In the genomic region with DNA sequence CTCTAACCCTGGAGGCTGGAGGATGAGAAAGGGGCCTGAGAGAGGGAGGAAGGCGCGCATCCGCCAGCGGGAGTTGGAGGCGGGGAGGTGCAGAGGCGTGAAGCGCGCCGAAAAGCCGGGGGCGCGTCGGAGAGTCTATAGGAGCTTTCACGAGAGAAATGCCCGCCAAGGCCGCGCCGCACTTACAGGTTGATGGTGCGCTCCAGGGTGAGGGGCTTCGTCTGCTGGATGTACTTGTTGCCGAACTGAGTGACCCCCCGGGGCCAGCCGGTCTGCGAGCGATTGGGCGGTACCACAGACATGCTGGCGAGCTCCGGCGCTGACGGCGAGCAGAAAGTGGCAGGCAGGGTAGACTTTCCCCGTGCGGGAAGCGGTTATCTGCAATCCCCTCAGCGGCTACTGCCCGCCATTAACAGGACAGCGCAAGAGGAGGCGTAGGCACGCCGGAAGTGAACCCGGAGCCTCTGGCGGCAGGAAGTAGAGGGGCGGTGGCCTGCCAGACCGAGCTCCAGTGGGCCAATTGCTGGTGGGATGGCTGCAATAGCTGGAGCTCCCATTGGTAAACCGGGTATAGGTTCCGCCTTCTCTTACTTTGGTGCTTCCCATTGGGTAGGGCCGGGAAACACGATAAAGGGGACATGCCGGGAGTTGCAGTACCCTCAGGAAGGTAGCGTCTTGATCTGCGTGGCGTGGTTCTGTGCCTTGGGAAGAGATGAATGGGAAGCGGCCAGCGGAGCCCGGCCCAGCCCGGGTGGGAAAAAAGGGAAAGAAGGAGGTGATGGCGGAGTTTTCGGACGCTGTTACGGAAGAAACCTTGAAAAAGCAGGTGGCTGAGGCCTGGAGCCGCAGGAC, we compare ENCODE assay signal across 8 cellular contexts. TPM values are rescaled to one million over a fixed set of nuclear protein-coding genes. Genes with fewer than 3 reads are reported as not detected.
DNase-seq lines count a peak whose midpoint lies in the region; ATAC-seq, FAIRE-seq and TF ChIP-seq lines count a peak whose summit lies in the region.

A gene (minus strand): TSS at position 432 of the 852 bp plus-strand sequence. CDS start 130 bp downstream, at position 302.
A gene (plus strand): TSS at position 654 of the 852 bp plus-strand sequence. CDS start 59 bp downstream, at position 713.

- TF ChIP-seq RAD21 in HepG2 (CRISPR knock-in tag; IDR thresholded peaks at IDR 0.05) = 0 out of 2 replicates have a peak, but pooled peaks have one; percentile 20

- peak within 1 kb of the TSS; percentile 87 for H3K27ac ChIP-seq in HepG2 (ENCODE audit: extremely low read length, insufficient read depth, low read length)

- peak within 1 kb of the TSS; percentile 45 for H2AFZ ChIP-seq in HepG2 (ENCODE audit: low read length)

- peaks cover 8 to 45% of the 10 kb centered on the region in 2 experiments for H3K36me3 ChIP-seq in HepG2 (replicated peaks in 1 of 2; ENCODE audit: control insufficient read depth in 1 of 2, insufficient read depth in 2 of 2, low read length in 2 of 2)

- WGBS in HepG2 (ENCODE audit: low lambda C conversion rate) = 1% methylated on average over 52 of the region's 61 CpGs

- H3K27ac Mint-ChIP-seq in activated CD4-positive, alpha-beta memory T cell treated with anti-CD3 and anti-CD28 coated beads for 36 hours = peak within 1 kb of the TSS; percentile 89

- FAIRE-seq in HepG2 (lab: Jason Lieb, UNC) = peak; percentile 79

- H3K27me3 ChIP-seq in HepG2 (ENCODE audit: control insufficient read depth in 1 of 2, insufficient read depth in 2 of 2, low read length in 2 of 2) = no peaks in the 10 kb centered on the region; a peak in 1 of 5 replicates

- POLR2A ChIA-PET in activated CD4-positive, alpha-beta memory T cell treated with anti-CD3 and anti-CD28 coated beads for 36 hours (lab: Charles Lee) = interaction anchor here (0.7 to 2.3 kb wide), 7 partner anchors 9 to 94 kb away, joined by 3 to 8 read pairs (median 3); no protein-coding TSS in a partner anchor
- POLR2A ChIA-PET in HepG2 (lab: Yijun Ruan, JAX) = interaction anchor here (0.6 to 2.2 kb wide), 26 partner anchors 9 to 389 kb away, joined by 3 to 27 read pairs (median 4); a partner anchor contains a TSS

- H3K4me2 ChIP-seq in HepG2 (ENCODE audit: low read depth, low read length) = peak within 1 kb of the TSS; percentile 83

- intact Hi-C loops in activated CD4-positive, alpha-beta memory T cell treated with anti-CD3 and anti-CD28 coated beads for 36 hours (cut with micrococcal nuclease) = loop anchor here (1.0 to 5.0 kb wide), 5 partner anchors 26 to 1086 kb away; a partner anchor contains a TSS
- intact Hi-C loops in HepG2 (cut with micrococcal nuclease; ENCODE audit: unreplicated experiment) = loop anchor here (2.0 to 5.0 kb wide), 3 partner anchors 26 to 69 kb away; a partner anchor contains a TSS

- peaks cover 69% of the 10 kb centered on the region for H3K79me2 ChIP-seq in HepG2 (ENCODE audit: insufficient read depth, low read length)

- in situ Hi-C loops in HepG2 (cut with HindIII; ENCODE audit: extremely low pct_ligation_motif_present, low pct_unique_long_range_greater_than_20kb) = no loop called here

- no TSS peak for BruUV-seq in HepG2 (replicated peaks; lab: Mats Ljungman, UMichigan)

- no peaks in the 10 kb centered on the region for H3K27me3 Mint-ChIP-seq in activated CD4-positive, alpha-beta memory T cell treated with anti-CD3 and anti-CD28 coated beads for 36 hours

- TF ChIP-seq CTCF in HepG2 (CRISPR knock-in tag; IDR thresholded peaks at IDR 0.05) = no peak; the same call in 1 of the 2 replicates

- H3K4me1 Mint-ChIP-seq in activated CD4-positive, alpha-beta memory T cell treated with anti-CD3 and anti-CD28 coated beads for 36 hours (ENCODE audit: low read depth) = peaks cover 55% of the 10 kb centered on the region

- H3K4me1 ChIP-seq in HepG2 (ENCODE audit: insufficient read depth, low read length) = peaks cover 48% of the 10 kb centered on the region

- H3K9ac ChIP-seq in HepG2 (ENCODE audit: insufficient read depth, low read depth, low read length) = peak within 1 kb of the TSS; percentile 89

- TF ChIP-seq EP300 in HepG2 (IDR thresholded peaks at IDR 0.05; ENCODE audit: low read depth in 2 of 2, low read length in 2 of 2) (no peak), HepG2 (CRISPR knock-in tag; IDR thresholded peaks at IDR 0.05; ENCODE audit: borderline replicate concordance) (no peak; the same call in 1 of the 2 replicates)

- no peaks in the 10 kb centered on the region for H3K9me3 ChIP-seq in HepG2 (ENCODE audit: low read length)

- peak within 1 kb of the TSS; percentile 95 for H3K4me3 Mint-ChIP-seq in activated CD4-positive, alpha-beta memory T cell treated with anti-CD3 and anti-CD28 coated beads for 36 hours

- H3K36me3 Mint-ChIP-seq in activated CD4-positive, alpha-beta memory T cell treated with anti-CD3 and anti-CD28 coated beads for 36 hours = peaks cover 44% of the 10 kb centered on the region

- no peaks in the 10 kb centered on the region for H3K9me3 Mint-ChIP-seq in activated CD4-positive, alpha-beta memory T cell treated with anti-CD3 and anti-CD28 coated beads for 36 hours

- H3K4me3 ChIP-seq in HepG2 (replicated peaks in 1 of 3; ENCODE audit: insufficient read depth in 1 of 3, low read depth in 2 of 3, low read length in 3 of 3) = peak within 1 kb of the TSS; percentile 93 to 97 (median 96)

- peak; percentile 97 for DNase-seq in CD1c-positive myeloid dendritic cell (ENCODE audit: extremely low spot score)
- DNase-seq in NCI-H82 treated with DMSO at 0.1 percent for 48 hours (lab: John Stamatoyannopoulos, UW; ENCODE audit: unreplicated experiment) = peak; percentile 93
- DNase-seq in activated CD4-positive, alpha-beta memory T cell treated with anti-CD3 and anti-CD28 coated beads for 36 hours = peak; percentile 95
- peak; percentile 95 to 99 for DNase-seq in dermis microvascular lymphatic vessel endothelial cell (ENCODE audit: low read depth in 2 of 2)
- peak; percentile 99 for DNase-seq in HepG2 (ENCODE audit: low spot score)
- peak; percentile 86 for DNase-seq in stimulated activated CD4-positive, alpha-beta T cell treated with anti-CD3 and anti-CD28 coated beads, Interleukin-4, amount 100 ng/mL, for 1 hour

- CTCF ChIA-PET in activated CD4-positive, alpha-beta memory T cell treated with anti-CD3 and anti-CD28 coated beads for 36 hours (lab: Charles Lee) = interaction anchor here (0.6 to 1.8 kb wide), 3 partner anchors 23 to 183 kb away, joined by 3 to 5 read pairs (median 4); no protein-coding TSS in a partner anchor
- CTCF ChIA-PET in HepG2 (lab: Yijun Ruan, JAX; ENCODE audit: low intra/inter-chr PET ratio, low total read pairs) = no interaction called here

- ATAC-seq in GM19438 (IDR thresholded peaks at IDR 0.05; ENCODE audit: low read depth, unreplicated experiment) = peak; percentile 96
- ATAC-seq in HG03575 (IDR thresholded peaks at IDR 0.05; ENCODE audit: extremely low read depth, insufficient number of reproducible peaks, low FRiP score, unreplicated experiment) = peak; percentile 84
- peak; percentile 98 for ATAC-seq in HepG2

- peak; percentile 84 to 91 for TF ChIP-seq POLR2A in HepG2 (IDR thresholded peaks at IDR 0.05; ENCODE audit: insufficient read depth in 1 of 2, low read depth in 2 of 2, low read length in 2 of 2)

- peaks cover 30% of the 10 kb centered on the region for H4K20me1 ChIP-seq in HepG2 (ENCODE audit: insufficient read depth, low read length)

RNA-seq across cellular contexts. Expression of the first gene that starts in this region (rescaled TPM):
- total RNA-seq in activated CD4-positive, alpha-beta memory T cell treated with anti-CD3 and anti-CD28 coated beads for 36 hours = 100 to 1,000 TPM; 352 to 361 TPM
- total RNA-seq in dermis microvascular lymphatic vessel endothelial cell = 62.1 and 82.0 TPM in 2 replicates
- 210 and 320 TPM in 2 replicates for total RNA-seq in HepG2 (2016; rRNA removed; fragmentation: Illumina TruSeq; extraction: Trizol)
- 59.7 and 74.4 TPM in 2 replicates for total RNA-seq in HepG2 (2016; cell fraction: cytosol; rRNA removed; fragmentation: Illumina TruSeq; extraction: Trizol; ENCODE audit: low read depth)
- 213 and 328 TPM in 2 replicates for total RNA-seq in HepG2 (2016; cell fraction: insoluble cytoplasmic fraction; rRNA removed; fragmentation: Illumina TruSeq; extraction: Trizol)
- 88.9 and 94.1 TPM in 2 replicates for total RNA-seq in HepG2 (2016; cell fraction: membrane; rRNA removed; fragmentation: Illumina TruSeq; extraction: Trizol)
- total RNA-seq in HepG2 (2016; cell fraction: nucleus; rRNA removed; fragmentation: Illumina TruSeq; extraction: Trizol) = 86.2 and 94.1 TPM in 2 replicates
- polyA plus RNA-seq in HepG2 (2011; rRNA removed) = 162 and 177 TPM in 2 replicates
- polyA plus RNA-seq in HepG2 (2011; cell fraction: cytosol; rRNA removed) = 66.5 and 107 TPM in 2 replicates
- polyA plus RNA-seq in HepG2 (2011; cell fraction: nucleus; rRNA removed) = 51.0 and 61.4 TPM in 2 replicates
- 136 and 140 TPM in 2 replicates for polyA plus RNA-seq in HepG2 (2012)
- 77.0 and 85.0 TPM in 2 replicates for polyA plus RNA-seq in HepG2 (2016; cell fraction: cytosol; fragmentation: Illumina TruSeq; extraction: Trizol; ENCODE audit: low read depth)
- polyA plus RNA-seq in HepG2 (2016; cell fraction: insoluble cytoplasmic fraction; fragmentation: Illumina TruSeq; extraction: Trizol; ENCODE audit: low read depth) = 268 and 272 TPM in 2 replicates
- 76.9 and 88.0 TPM in 2 replicates for polyA plus RNA-seq in HepG2 (2016; cell fraction: membrane; fragmentation: Illumina TruSeq; extraction: Trizol; ENCODE audit: low read depth)
- polyA plus RNA-seq in HepG2 (2016; cell fraction: nucleus; fragmentation: Illumina TruSeq; extraction: Trizol; ENCODE audit: insufficient read depth, low read depth) = 92.2 and 106 TPM in 2 replicates
- polyA minus RNA-seq in HepG2 (2011; rRNA and poly(A)+ RNA removed; ENCODE audit: low replicate concordance) = 103 and 183 TPM in 2 replicates
- polyA minus RNA-seq in HepG2 (2011; cell fraction: cytosol; rRNA and poly(A)+ RNA removed) = 89.5 and 101 TPM in 2 replicates
- 81.6 and 84.1 TPM in 2 replicates for polyA minus RNA-seq in HepG2 (2011; cell fraction: nucleus; rRNA and poly(A)+ RNA removed)

RNA-seq across cellular contexts. Expression of the second gene that starts in this region (rescaled TPM):
- total RNA-seq in activated CD4-positive, alpha-beta memory T cell treated with anti-CD3 and anti-CD28 coated beads for 36 hours = 10 to 100 TPM; 63.0 to 66.4 TPM
- total RNA-seq in dermis microvascular lymphatic vessel endothelial cell (44.3 and 49.8 TPM in 2 replicates), HepG2 (2016; rRNA removed; fragmentation: Illumina TruSeq; extraction: Trizol) (81.3 and 160 TPM in 2 replicates)
- total RNA-seq in HepG2 (2016; cell fraction: cytosol; rRNA removed; fragmentation: Illumina TruSeq; extraction: Trizol; ENCODE audit: low read depth) = 6.6 and 8.4 TPM in 2 replicates
- total RNA-seq in HepG2 (2016; cell fraction: insoluble cytoplasmic fraction; rRNA removed; fragmentation: Illumina TruSeq; extraction: Trizol) = 86.8 and 157 TPM in 2 replicates
- total RNA-seq in HepG2 (2016; cell fraction: membrane; rRNA removed; fragmentation: Illumina TruSeq; extraction: Trizol) = 20.3 and 27.2 TPM in 2 replicates
- total RNA-seq in HepG2 (2016; cell fraction: nucleus; rRNA removed; fragmentation: Illumina TruSeq; extraction: Trizol) = 53.7 and 58.7 TPM in 2 replicates
- 31.1 and 35.2 TPM in 2 replicates for polyA plus RNA-seq in HepG2 (2011; rRNA removed)
- 20.7 and 32.8 TPM in 2 replicates for polyA plus RNA-seq in HepG2 (2011; cell fraction: cytosol; rRNA removed)
- polyA plus RNA-seq in HepG2 (2011; cell fraction: nucleus; rRNA removed) = 11.1 and 14.6 TPM in 2 replicates
- polyA plus RNA-seq in HepG2 (2012) = 44.7 and 68.7 TPM in 2 replicates
- 6.1 and 7.5 TPM in 2 replicates for polyA plus RNA-seq in HepG2 (2016; cell fraction: cytosol; fragmentation: Illumina TruSeq; extraction: Trizol; ENCODE audit: low read depth)
- polyA plus RNA-seq in HepG2 (2016; cell fraction: insoluble cytoplasmic fraction; fragmentation: Illumina TruSeq; extraction: Trizol; ENCODE audit: low read depth) = 139 and 141 TPM in 2 replicates
- polyA plus RNA-seq in HepG2 (2016; cell fraction: membrane; fragmentation: Illumina TruSeq; extraction: Trizol; ENCODE audit: low read depth) = 14.8 and 18.5 TPM in 2 replicates
- polyA plus RNA-seq in HepG2 (2016; cell fraction: nucleus; fragmentation: Illumina TruSeq; extraction: Trizol; ENCODE audit: insufficient read depth, low read depth) = 48.7 and 52.3 TPM in 2 replicates
- polyA minus RNA-seq in HepG2 (2011; rRNA and poly(A)+ RNA removed; ENCODE audit: low replicate concordance) = 28.6 and 57.3 TPM in 2 replicates
- polyA minus RNA-seq in HepG2 (2011; cell fraction: cytosol; rRNA and poly(A)+ RNA removed) = 24.4 and 40.4 TPM in 2 replicates
- polyA minus RNA-seq in HepG2 (2011; cell fraction: nucleus; rRNA and poly(A)+ RNA removed) = 61.2 and 74.1 TPM in 2 replicates

Comparison
In these comparisons a context has a peak if more than half of its experiments do, and no peak if none do; other contexts are left out.
1. Peak in every context shown above with its lines: DNase-seq, ATAC-seq, H3K4me3 ChIP-seq and H3K27ac ChIP-seq.